In genomic region chr16:46737621-46738214, GRCh38 we compare ENCODE assay signal across 21 cellular contexts. TPM values are rescaled to one million over a fixed set of nuclear protein-coding genes. Genes with fewer than 3 reads are reported as not detected.
"Had no signal": no experiment of that assay in that cellular context is flagged by ENCODE, and none has a peak within 500 bp of the region (broad histone marks: within the 10 kb centered on the region; RNA-seq: fewer than 3 reads in every experiment).

No MANE protein-coding gene starts in this region.

- DNase-seq: activated CD4-positive, alpha-beta T cell treated with anti-CD3 and anti-CD28 coated beads, Interleukin-2, amount 10 ng/mL, durations not matched to agents 7 days and 5 days; activated CD4-positive, CD25-positive, alpha-beta regulatory T cell treated with anti-CD3 and anti-CD28 coated beads, Interleukin-2, amount 50 U/mL, for 72 hours; activated CD8-positive, alpha-beta memory T cell treated with anti-CD3 and anti-CD28 coated beads, Interleukin-2, amount 10 ng/mL, durations not matched to agents 7 days and 5 days; activated CD8-positive, alpha-beta T cell treated with anti-CD3 and anti-CD28 coated beads for 36 hours; activated naive CD4-positive, alpha-beta T cell; activated T-cell treated with anti-CD3 and anti-CD28 coated beads for 4 hours; adrenal gland; brain microvascular endothelial cell; effector memory CD8-positive, alpha-beta T cell; esophagus squamous epithelium; midbrain; natural killer cell; stimulated activated CD4-positive, alpha-beta T cell treated with anti-CD3 and anti-CD28 coated beads, Interleukin-1b, Interleukin-23, amount 100 ng/mL, for 48 hours; stimulated activated naive CD8-positive, alpha-beta T cell treated with anti-CD3 and anti-CD28 coated beads, Interleukin-15, amount 100 ng/mL, for 72 hours; uterus; WERI-Rb-1 had no signal

- H3K4me3 ChIP-seq: adrenal gland, ascending aorta, dorsolateral prefrontal cortex, esophagus squamous epithelium, gastroesophageal sphincter, prostate gland, tibial nerve, uterus had no signal

- ATAC-seq: activated CD8-positive, alpha-beta memory T cell treated with anti-CD3 and anti-CD28 coated beads, Interleukin-2, amount 10 ng/mL, durations not matched to agents 7 days and 5 days; activated CD8-positive, alpha-beta T cell treated with anti-CD3 and anti-CD28 coated beads for 36 hours; effector memory CD8-positive, alpha-beta T cell; gastroesophageal sphincter; natural killer cell; stimulated activated naive CD8-positive, alpha-beta T cell treated with anti-CD3 and anti-CD28 coated beads, Interleukin-15, amount 100 ng/mL, for 72 hours had no signal

- H3K27me3 ChIP-seq: adrenal gland, ascending aorta, brain microvascular endothelial cell, dorsolateral prefrontal cortex, esophagus squamous epithelium, gastroesophageal sphincter, tibial nerve, uterus had no signal

- H3K9me3 ChIP-seq: adrenal gland, ascending aorta, esophagus squamous epithelium, gastroesophageal sphincter, prostate gland, tibial nerve, uterus had no signal

- H3K36me3 ChIP-seq: adrenal gland, ascending aorta, brain microvascular endothelial cell, esophagus squamous epithelium, gastroesophageal sphincter, prostate gland, tibial nerve, uterus, WERI-Rb-1 had no signal

- H3K27ac ChIP-seq: adrenal gland, ascending aorta, brain microvascular endothelial cell, dorsolateral prefrontal cortex, esophagus squamous epithelium, gastroesophageal sphincter, prostate gland, tibial nerve, uterus, WERI-Rb-1 had no signal

- H3K4me1 ChIP-seq: adrenal gland, ascending aorta, esophagus squamous epithelium, gastroesophageal sphincter, prostate gland, tibial nerve, uterus had no signal

RNA-seq across cellular contexts. Expression of gene MYLK3, which starts 10.4 kb away (rescaled TPM):
- total RNA-seq: activated CD8-positive, alpha-beta memory T cell treated with anti-CD3 and anti-CD28 coated beads, Interleukin-2, amount 10 ng/mL, durations not matched to agents 7 days and 5 days; ascending aorta had no signal

RNA-seq across cellular contexts. Expression of gene ORC6, which starts 48.3 kb away (rescaled TPM):
- total RNA-seq: ascending aorta had no signal
